ENCODE assay signal across 1 cellular context in the genomic region with DNA sequence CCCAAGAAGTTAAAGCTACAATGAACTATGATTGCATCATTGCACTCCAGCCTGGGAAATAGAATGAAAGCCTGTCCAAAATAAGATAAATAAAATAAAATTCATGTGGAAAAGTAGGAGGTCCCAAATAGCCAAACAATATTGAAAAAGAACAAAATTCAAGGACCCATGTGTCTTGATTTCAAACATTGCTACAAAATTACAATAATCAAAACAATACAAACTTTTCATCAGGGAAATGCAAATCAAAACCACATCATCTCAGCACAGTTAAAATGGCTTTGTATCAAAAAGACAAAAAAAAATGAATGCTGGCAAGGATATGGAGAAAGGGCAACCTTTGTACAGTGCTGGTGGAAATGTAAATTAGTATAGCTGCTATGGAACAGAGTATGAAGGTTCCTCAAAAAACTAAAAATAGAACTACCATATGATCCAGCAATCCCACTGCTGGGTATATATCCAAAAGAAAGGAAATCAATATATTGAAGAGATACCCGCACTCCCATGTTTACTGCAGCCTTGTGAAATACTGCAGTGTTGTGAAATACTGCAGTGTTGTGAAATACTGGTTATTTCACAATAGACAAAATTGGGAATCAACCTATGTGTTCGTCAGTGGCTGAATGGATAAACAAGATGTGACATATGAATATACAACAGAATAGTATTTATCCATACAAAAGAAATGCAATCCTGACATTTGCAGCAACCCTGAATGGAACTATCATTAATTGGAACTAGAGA.
TF ChIP-seq lines count a peak whose summit lies in the region.

No MANE protein-coding gene starts in this region.

TF ChIP-seq in HepG2, 621 proteins besides CTCF, POLR2A, EP300 and RAD21 (continued from another document and continues in another):
- TF ChIP-seq, protein P1, sequence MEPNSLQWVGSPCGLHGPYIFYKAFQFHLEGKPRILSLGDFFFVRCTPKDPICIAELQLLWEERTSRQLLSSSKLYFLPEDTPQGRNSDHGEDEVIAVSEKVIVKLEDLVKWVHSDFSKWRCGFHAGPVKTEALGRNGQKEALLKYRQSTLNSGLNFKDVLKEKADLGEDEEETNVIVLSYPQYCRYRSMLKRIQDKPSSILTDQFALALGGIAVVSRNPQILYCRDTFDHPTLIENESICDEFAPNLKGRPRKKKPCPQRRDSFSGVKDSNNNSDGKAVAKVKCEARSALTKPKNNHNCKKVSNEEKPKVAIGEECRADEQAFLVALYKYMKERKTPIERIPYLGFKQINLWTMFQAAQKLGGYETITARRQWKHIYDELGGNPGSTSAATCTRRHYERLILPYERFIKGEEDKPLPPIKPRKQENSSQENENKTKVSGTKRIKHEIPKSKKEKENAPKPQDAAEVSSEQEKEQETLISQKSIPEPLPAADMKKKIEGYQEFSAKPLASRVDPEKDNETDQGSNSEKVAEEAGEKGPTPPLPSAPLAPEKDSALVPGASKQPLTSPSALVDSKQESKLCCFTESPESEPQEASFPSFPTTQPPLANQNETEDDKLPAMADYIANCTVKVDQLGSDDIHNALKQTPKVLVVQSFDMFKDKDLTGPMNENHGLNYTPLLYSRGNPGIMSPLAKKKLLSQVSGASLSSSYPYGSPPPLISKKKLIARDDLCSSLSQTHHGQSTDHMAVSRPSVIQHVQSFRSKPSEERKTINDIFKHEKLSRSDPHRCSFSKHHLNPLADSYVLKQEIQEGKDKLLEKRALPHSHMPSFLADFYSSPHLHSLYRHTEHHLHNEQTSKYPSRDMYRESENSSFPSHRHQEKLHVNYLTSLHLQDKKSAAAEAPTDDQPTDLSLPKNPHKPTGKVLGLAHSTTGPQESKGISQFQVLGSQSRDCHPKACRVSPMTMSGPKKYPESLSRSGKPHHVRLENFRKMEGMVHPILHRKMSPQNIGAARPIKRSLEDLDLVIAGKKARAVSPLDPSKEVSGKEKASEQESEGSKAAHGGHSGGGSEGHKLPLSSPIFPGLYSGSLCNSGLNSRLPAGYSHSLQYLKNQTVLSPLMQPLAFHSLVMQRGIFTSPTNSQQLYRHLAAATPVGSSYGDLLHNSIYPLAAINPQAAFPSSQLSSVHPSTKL (CRISPR knock-in tag; IDR thresholded peaks at IDR 0.05) = peak; percentile 87
- TF ChIP-seq THAP11 (CRISPR knock-in tag; IDR thresholded peaks at IDR 0.05) (peak; percentile 75), TCF12 (IDR thresholded peaks at IDR 0.05) (no peak), TCF12 (CRISPR knock-in tag; IDR thresholded peaks at IDR 0.05) (no peak), ZNF143 (CRISPR knock-in tag; IDR thresholded peaks at IDR 0.05) (no peak), ZNF207 (IDR thresholded peaks at IDR 0.05; ENCODE audit: borderline replicate concordance) (no peak), ZNF660 (CRISPR knock-in tag; IDR thresholded peaks at IDR 0.05; ENCODE audit: borderline replicate concordance, low read depth) (no peak), AHR (CRISPR knock-in tag; IDR thresholded peaks at IDR 0.05) (no peak), ESRRA (CRISPR knock-in tag; IDR thresholded peaks at IDR 0.05; ENCODE audit: low read depth) (no peak), ZNF720 (CRISPR knock-in tag; IDR thresholded peaks at IDR 0.05) (no peak), ZIK1 (CRISPR knock-in tag; IDR thresholded peaks at IDR 0.05; ENCODE audit: borderline replicate concordance, low read depth) (no peak), GABPB1 (CRISPR knock-in tag; IDR thresholded peaks at IDR 0.05) (peak; percentile 15; the same call in 1 of the 2 replicates), U2AF2 (IDR thresholded peaks at IDR 0.05; ENCODE audit: low read depth, low read length) (no peak), SP5 (CRISPR knock-in tag; IDR thresholded peaks at IDR 0.05; ENCODE audit: borderline replicate concordance, low read depth) (no peak), MED1 (CRISPR knock-in tag; IDR thresholded peaks at IDR 0.05) (peak; percentile 50), HDAC2 (CRISPR knock-in tag; IDR thresholded peaks at IDR 0.05) (peak; percentile 64), SIN3A (IDR thresholded peaks at IDR 0.05; ENCODE audit: borderline replicate concordance, low read depth, low read length) (no peak), ZMAT5 (CRISPR knock-in tag; IDR thresholded peaks at IDR 0.05; ENCODE audit: borderline replicate concordance, low read depth) (no peak), FOXO1 (CRISPR knock-in tag; IDR thresholded peaks at IDR 0.05) (peak; percentile 93), ZNF747 (CRISPR knock-in tag; IDR thresholded peaks at IDR 0.05; ENCODE audit: borderline replicate concordance) (no peak), ZNF816 (CRISPR knock-in tag; IDR thresholded peaks at IDR 0.05; ENCODE audit: borderline replicate concordance) (peak; percentile 56; the same call in 1 of the 2 replicates), CERS6 (CRISPR knock-in tag; IDR thresholded peaks at IDR 0.05) (no peak), ZNF468 (CRISPR knock-in tag; IDR thresholded peaks at IDR 0.05) (no peak), HNRNPH1 (optimal IDR thresholded peaks at IDR 0.05; ENCODE audit: low read depth, low read length) (no peak), ZNF317 (CRISPR knock-in tag; IDR thresholded peaks at IDR 0.05) (no peak), ZNF512 (CRISPR knock-in tag; IDR thresholded peaks at IDR 0.05) (no peak), ZNF749 (CRISPR knock-in tag; IDR thresholded peaks at IDR 0.05; ENCODE audit: borderline replicate concordance) (no peak), ZSCAN29 (CRISPR knock-in tag; conservative IDR thresholded peaks at IDR 0.05) (no peak), SOX6 (IDR thresholded peaks at IDR 0.05) (no peak), SOX6 (CRISPR knock-in tag; IDR thresholded peaks at IDR 0.05) (peak; percentile 64), ZNF766 (CRISPR knock-in tag; IDR thresholded peaks at IDR 0.05; ENCODE audit: borderline replicate concordance) (no peak), ZNF407 (CRISPR knock-in tag; IDR thresholded peaks at IDR 0.05; ENCODE audit: not compliant biosample characterization) (no peak)
- TF ChIP-seq, protein P2, sequence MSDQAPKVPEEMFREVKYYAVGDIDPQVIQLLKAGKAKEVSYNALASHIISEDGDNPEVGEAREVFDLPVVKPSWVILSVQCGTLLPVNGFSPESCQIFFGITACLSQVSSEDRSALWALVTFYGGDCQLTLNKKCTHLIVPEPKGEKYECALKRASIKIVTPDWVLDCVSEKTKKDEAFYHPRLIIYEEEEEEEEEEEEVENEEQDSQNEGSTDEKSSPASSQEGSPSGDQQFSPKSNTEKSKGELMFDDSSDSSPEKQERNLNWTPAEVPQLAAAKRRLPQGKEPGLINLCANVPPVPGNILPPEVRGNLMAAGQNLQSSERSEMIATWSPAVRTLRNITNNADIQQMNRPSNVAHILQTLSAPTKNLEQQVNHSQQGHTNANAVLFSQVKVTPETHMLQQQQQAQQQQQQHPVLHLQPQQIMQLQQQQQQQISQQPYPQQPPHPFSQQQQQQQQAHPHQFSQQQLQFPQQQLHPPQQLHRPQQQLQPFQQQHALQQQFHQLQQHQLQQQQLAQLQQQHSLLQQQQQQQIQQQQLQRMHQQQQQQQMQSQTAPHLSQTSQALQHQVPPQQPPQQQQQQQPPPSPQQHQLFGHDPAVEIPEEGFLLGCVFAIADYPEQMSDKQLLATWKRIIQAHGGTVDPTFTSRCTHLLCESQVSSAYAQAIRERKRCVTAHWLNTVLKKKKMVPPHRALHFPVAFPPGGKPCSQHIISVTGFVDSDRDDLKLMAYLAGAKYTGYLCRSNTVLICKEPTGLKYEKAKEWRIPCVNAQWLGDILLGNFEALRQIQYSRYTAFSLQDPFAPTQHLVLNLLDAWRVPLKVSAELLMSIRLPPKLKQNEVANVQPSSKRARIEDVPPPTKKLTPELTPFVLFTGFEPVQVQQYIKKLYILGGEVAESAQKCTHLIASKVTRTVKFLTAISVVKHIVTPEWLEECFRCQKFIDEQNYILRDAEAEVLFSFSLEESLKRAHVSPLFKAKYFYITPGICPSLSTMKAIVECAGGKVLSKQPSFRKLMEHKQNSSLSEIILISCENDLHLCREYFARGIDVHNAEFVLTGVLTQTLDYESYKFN (CRISPR knock-in tag; conservative IDR thresholded peaks at IDR 0.05) = peak; percentile 70
- TF ChIP-seq, protein P3, sequence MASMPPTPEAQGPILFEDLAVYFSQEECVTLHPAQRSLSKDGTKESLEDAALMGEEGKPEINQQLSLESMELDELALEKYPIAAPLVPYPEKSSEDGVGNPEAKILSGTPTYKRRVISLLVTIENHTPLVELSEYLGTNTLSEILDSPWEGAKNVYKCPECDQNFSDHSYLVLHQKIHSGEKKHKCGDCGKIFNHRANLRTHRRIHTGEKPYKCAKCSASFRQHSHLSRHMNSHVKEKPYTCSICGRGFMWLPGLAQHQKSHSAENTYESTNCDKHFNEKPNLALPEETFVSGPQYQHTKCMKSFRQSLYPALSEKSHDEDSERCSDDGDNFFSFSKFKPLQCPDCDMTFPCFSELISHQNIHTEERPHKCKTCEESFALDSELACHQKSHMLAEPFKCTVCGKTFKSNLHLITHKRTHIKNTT (CRISPR knock-in tag; IDR thresholded peaks at IDR 0.05) = no peak
- TF ChIP-seq, protein P4, sequence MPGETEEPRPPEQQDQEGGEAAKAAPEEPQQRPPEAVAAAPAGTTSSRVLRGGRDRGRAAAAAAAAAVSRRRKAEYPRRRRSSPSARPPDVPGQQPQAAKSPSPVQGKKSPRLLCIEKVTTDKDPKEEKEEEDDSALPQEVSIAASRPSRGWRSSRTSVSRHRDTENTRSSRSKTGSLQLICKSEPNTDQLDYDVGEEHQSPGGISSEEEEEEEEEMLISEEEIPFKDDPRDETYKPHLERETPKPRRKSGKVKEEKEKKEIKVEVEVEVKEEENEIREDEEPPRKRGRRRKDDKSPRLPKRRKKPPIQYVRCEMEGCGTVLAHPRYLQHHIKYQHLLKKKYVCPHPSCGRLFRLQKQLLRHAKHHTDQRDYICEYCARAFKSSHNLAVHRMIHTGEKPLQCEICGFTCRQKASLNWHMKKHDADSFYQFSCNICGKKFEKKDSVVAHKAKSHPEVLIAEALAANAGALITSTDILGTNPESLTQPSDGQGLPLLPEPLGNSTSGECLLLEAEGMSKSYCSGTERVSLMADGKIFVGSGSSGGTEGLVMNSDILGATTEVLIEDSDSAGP (CRISPR knock-in tag; IDR thresholded peaks at IDR 0.05; ENCODE audit: borderline replicate concordance) = no peak
